Comparison of ENCODE assay signal across 10 cellular contexts in genomic region chr1:234975941-234976871, GRCh38.
DNase-seq lines count a peak whose midpoint lies in the region; ATAC-seq and TF ChIP-seq lines count a peak whose summit lies in the region.
"Had no signal": no experiment of that assay in that cellular context is flagged by ENCODE, and none has a peak within 500 bp of the region (broad histone marks: within the 10 kb centered on the region; RNA-seq: fewer than 3 reads in every experiment).

No MANE protein-coding gene starts in this region.

- no peaks in the 10 kb centered on the region for H3K9me3 Mint-ChIP-seq in activated naive CD8-positive, alpha-beta T cell treated with anti-CD3 and anti-CD28 coated beads, Interleukin-2, amount 50 U/mL, for 24 hours
- H3K9me3 Mint-ChIP-seq in stimulated activated naive CD8-positive, alpha-beta T cell treated with anti-CD3 and anti-CD28 coated beads, Interleukin-15, amount 100 ng/mL, for 72 hours = no peaks in the 10 kb centered on the region

- TF ChIP-seq CTCF in right atrium auricular region (IDR thresholded peaks at IDR 0.05) = no peak

- no peaks in the 10 kb centered on the region for H3K9me3 ChIP-seq in right atrium auricular region
- H3K9me3 ChIP-seq: body of pancreas had no signal

- H3K36me3 ChIP-seq in right atrium auricular region = no peaks in the 10 kb centered on the region
- H3K36me3 ChIP-seq: WERI-Rb-1 had no signal

- ATAC-seq in activated naive CD8-positive, alpha-beta T cell treated with anti-CD3 and anti-CD28 coated beads, Interleukin-2, amount 50 U/mL, for 24 hours = no peak
- ATAC-seq in stimulated activated naive CD8-positive, alpha-beta T cell treated with anti-CD3 and anti-CD28 coated beads, Interleukin-15, amount 100 ng/mL, for 72 hours = no peak
- no peak for ATAC-seq in HG03342 (IDR thresholded peaks at IDR 0.05; ENCODE audit: unreplicated experiment)
- ATAC-seq: body of pancreas had no signal

- H3K4me3 ChIP-seq in right atrium auricular region = no peak overlapping the region
- H3K4me3 ChIP-seq: body of pancreas had no signal

- peak; percentile 41 for DNase-seq in DMS53 (lab: John Stamatoyannopoulos, UW)
- DNase-seq in DMS53 treated with DMSO at 0.1 percent for 48 hours (lab: John Stamatoyannopoulos, UW; ENCODE audit: unreplicated experiment) = no peak
- no peak for DNase-seq in activated naive CD8-positive, alpha-beta T cell treated with anti-CD3 and anti-CD28 coated beads, Interleukin-2, amount 50 U/mL, for 24 hours
- DNase-seq in right atrium auricular region (ENCODE audit: low spot score) = peak; percentile 93
- DNase-seq in stimulated activated naive CD8-positive, alpha-beta T cell treated with anti-CD3 and anti-CD28 coated beads, Interleukin-15, amount 100 ng/mL, for 72 hours = no peak
- DNase-seq in kidney tubule cell (ENCODE audit: low spot score) = no peak
- no peak for DNase-seq in pons (ENCODE audit: low spot score)
- DNase-seq: WERI-Rb-1 had no signal

- H3K4me1 Mint-ChIP-seq in activated naive CD8-positive, alpha-beta T cell treated with anti-CD3 and anti-CD28 coated beads, Interleukin-2, amount 50 U/mL, for 24 hours = peaks cover 95% of the 10 kb centered on the region
- H3K4me1 Mint-ChIP-seq in stimulated activated naive CD8-positive, alpha-beta T cell treated with anti-CD3 and anti-CD28 coated beads, Interleukin-15, amount 100 ng/mL, for 72 hours = peaks cover 100% of the 10 kb centered on the region

- H3K4me3 Mint-ChIP-seq in activated naive CD8-positive, alpha-beta T cell treated with anti-CD3 and anti-CD28 coated beads, Interleukin-2, amount 50 U/mL, for 24 hours = no peak overlapping the region
- H3K4me3 Mint-ChIP-seq in stimulated activated naive CD8-positive, alpha-beta T cell treated with anti-CD3 and anti-CD28 coated beads, Interleukin-15, amount 100 ng/mL, for 72 hours = peak overlapping the region; percentile 47 to 71

- H3K36me3 Mint-ChIP-seq in activated naive CD8-positive, alpha-beta T cell treated with anti-CD3 and anti-CD28 coated beads, Interleukin-2, amount 50 U/mL, for 24 hours (ENCODE audit: low read depth) = no peaks in the 10 kb centered on the region

- peaks cover 0 to 70% of the 10 kb centered on the region in 2 donors for H3K4me1 ChIP-seq in right atrium auricular region

- no peaks in the 10 kb centered on the region for H3K27me3 ChIP-seq in right atrium auricular region
- H3K27me3 ChIP-seq: body of pancreas had no signal

- H3K27me3 Mint-ChIP-seq in activated naive CD8-positive, alpha-beta T cell treated with anti-CD3 and anti-CD28 coated beads, Interleukin-2, amount 50 U/mL, for 24 hours = no peaks in the 10 kb centered on the region
- no peaks in the 10 kb centered on the region for H3K27me3 Mint-ChIP-seq in stimulated activated naive CD8-positive, alpha-beta T cell treated with anti-CD3 and anti-CD28 coated beads, Interleukin-15, amount 100 ng/mL, for 72 hours

- H3K27ac ChIP-seq in right atrium auricular region = peak overlapping the region; percentile 86 to 95
- H3K27ac ChIP-seq: WERI-Rb-1 had no signal

- peak overlapping the region; percentile 89 for H3K27ac Mint-ChIP-seq in activated naive CD8-positive, alpha-beta T cell treated with anti-CD3 and anti-CD28 coated beads, Interleukin-2, amount 50 U/mL, for 24 hours
- H3K27ac Mint-ChIP-seq in stimulated activated naive CD8-positive, alpha-beta T cell treated with anti-CD3 and anti-CD28 coated beads, Interleukin-15, amount 100 ng/mL, for 72 hours = peak overlapping the region in 1 of 2 donors; percentile 49

Comparison
In these comparisons a context has a peak if more than half of its experiments do, and no peak if none do; other contexts are left out.
1. DNase-seq: peak in DMS53 (single experiment) and right atrium auricular region (single experiment); none in DMS53 treated with DMSO at 0.1 percent for 48 hours (single experiment), activated naive CD8-positive, alpha-beta T cell treated with anti-CD3 and anti-CD28 coated beads, Interleukin-2, amount 50 U/mL, for 24 hours (single experiment), stimulated activated naive CD8-positive, alpha-beta T cell treated with anti-CD3 and anti-CD28 coated beads, Interleukin-15, amount 100 ng/mL, for 72 hours (0 of 2), kidney tubule cell (single experiment) and pons (single experiment).